In genomic region chr12:21780786-21781185, GRCh38 we compare ENCODE assay signal across 27 cellular contexts. TPM values are rescaled to one million over a fixed set of nuclear protein-coding genes. Genes with fewer than 3 reads are reported as not detected.
"Had no signal": no experiment of that assay in that cellular context is flagged by ENCODE, and none has a peak within 500 bp of the region (broad histone marks: within the 10 kb centered on the region; RNA-seq: fewer than 3 reads in every experiment).

No MANE protein-coding gene starts in this region.

- H3K4me1 ChIP-seq: ascending aorta, foreskin keratinocyte, lower lobe of right lung, neural progenitor cell, psoas muscle had no signal

- H3K9me3 ChIP-seq: adrenal gland, ascending aorta, lower lobe of right lung, mucosa of descending colon, ovary, psoas muscle, thoracic aorta, upper lobe of right lung had no signal

- H3K27ac ChIP-seq: foreskin keratinocyte, lower lobe of right lung, neural progenitor cell, ovary, psoas muscle, thoracic aorta, upper lobe of right lung had no signal

- H3K36me3 ChIP-seq: adrenal gland, ascending aorta, lower lobe of right lung, neural progenitor cell, ovary, thoracic aorta, upper lobe of right lung had no signal

- H3K27me3 ChIP-seq: adrenal gland, ascending aorta, ovary, upper lobe of right lung had no signal

- H3K4me3 ChIP-seq: adrenal gland, ascending aorta, lower lobe of right lung, mucosa of descending colon, neural progenitor cell, ovary, psoas muscle, smooth muscle cell, thoracic aorta, upper lobe of right lung had no signal

- DNase-seq: activated B cell treated with CpG ODN at 0.5 μM for 24 hours; activated CD4-positive, alpha-beta T cell treated with anti-CD3 and anti-CD28 coated beads for 36 hours; activated CD4-positive, alpha-beta T cell treated with anti-CD3 and anti-CD28 coated beads, Interleukin-2, amount 50 U/mL, for 48 hours; activated CD8-positive, alpha-beta memory T cell treated with anti-CD3 and anti-CD28 coated beads, Interleukin-2, amount 50 U/mL, for 48 hours; activated naive CD4-positive, alpha-beta T cell; activated T-cell treated with anti-CD3 and anti-CD28 coated beads, Interleukin-2, amount 50 U/mL, for 4 hours; adrenal gland; cortex of kidney; endodermal cell; foreskin keratinocyte; hippocampal formation; lower lobe of right lung; mesendoderm; mucosa of descending colon; naive thymus-derived CD4-positive, alpha-beta T cell; ovary; psoas muscle; stimulated activated CD4-positive, alpha-beta T cell treated with anti-CD3 and anti-CD28 coated beads, Interleukin-2, amount 100 ng/mL, for 48 hours; stimulated activated naive CD4-positive, alpha-beta T cell; upper lobe of right lung had no signal

- H3K9ac ChIP-seq: neural progenitor cell had no signal

- ATAC-seq: activated CD4-positive, alpha-beta T cell treated with anti-CD3 and anti-CD28 coated beads for 36 hours; activated T-cell treated with anti-CD3 and anti-CD28 coated beads, Interleukin-2, amount 50 U/mL, for 4 hours; foreskin keratinocyte; lower lobe of right lung; mucosa of descending colon; naive thymus-derived CD4-positive, alpha-beta T cell; psoas muscle; sciatic nerve; upper lobe of right lung had no signal

RNA-seq across cellular contexts. Expression of gene KCNJ8, which starts 6.3 kb away (rescaled TPM):
- total RNA-seq: activated B cell treated with CpG ODN at 0.5 μM for 24 hours; activated CD4-positive, alpha-beta T cell treated with anti-CD3 and anti-CD28 coated beads for 36 hours; activated CD8-positive, alpha-beta memory T cell treated with anti-CD3 and anti-CD28 coated beads for 36 hours; activated T-cell treated with anti-CD3 and anti-CD28 coated beads, Interleukin-2, amount 50 U/mL, for 4 hours; activated T-helper 2 cell treated with anti-CD3 and anti-CD28 coated beads, Interferon-gamma antibody, Interleukin-2, Interleukin-4, amounts not matched to agents 10 μg/mL and 5 μg/mL and 100 μg/mL, durations not matched to agents 14 hours and 24 hours and 36 hours; foreskin keratinocyte; naive thymus-derived CD4-positive, alpha-beta T cell; smooth muscle cell had no signal
- polyA plus RNA-seq: foreskin keratinocyte; naive thymus-derived CD4-positive, alpha-beta T cell; smooth muscle cell had no signal
